In the genomic region with DNA sequence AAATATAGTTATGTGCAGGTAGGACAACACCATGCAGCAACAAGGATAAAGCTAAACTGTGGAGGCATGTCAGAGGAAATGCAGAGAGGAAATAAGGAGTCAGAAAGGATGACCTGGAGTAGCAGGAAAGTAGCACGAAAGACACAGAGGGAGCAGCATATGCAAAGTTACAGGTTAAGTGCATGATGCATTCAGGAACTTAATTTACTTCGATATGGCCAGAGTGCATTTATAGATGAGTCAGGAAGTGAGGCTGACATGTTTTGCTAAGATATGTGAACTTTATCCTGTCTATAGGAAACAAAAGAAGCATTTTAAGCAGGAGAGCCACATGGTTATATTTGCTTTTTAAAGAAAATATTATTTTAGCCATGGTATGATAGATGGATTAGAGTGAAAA, we compare ENCODE assay signal across 1 cellular context.
TF ChIP-seq lines count a peak whose summit lies in the region.

No MANE protein-coding gene starts in this region.

TF ChIP-seq in endothelial cell of umbilical vein, 7 proteins besides CTCF, POLR2A, EP300 and RAD21:
- TF ChIP-seq GATA2 (IDR thresholded peaks at IDR 0.05; ENCODE audit: insufficient read depth, insufficient read length, low read depth, low read length) (no peak), FOS (IDR thresholded peaks at IDR 0.05; ENCODE audit: borderline replicate concordance, insufficient read depth, low read length) (peak; percentile 15)
